In genomic region chr19:17339088-17339741, GRCh38 we compare ENCODE assay signal across 9 cellular contexts. TPM values are rescaled to one million over a fixed set of nuclear protein-coding genes. Genes with fewer than 3 reads are reported as not detected.
DNase-seq lines count a peak whose midpoint lies in the region; ATAC-seq and TF ChIP-seq lines count a peak whose summit lies in the region.
"Had no signal": no experiment of that assay in that cellular context is flagged by ENCODE, and none has a peak within 500 bp of the region (broad histone marks: within the 10 kb centered on the region; RNA-seq: fewer than 3 reads in every experiment).

No MANE protein-coding gene starts in this region.

- WGBS in body of pancreas, 2 donors, result 88 to 98% methylated on average over 16 to 34 of the region's 34 CpGs

- peaks cover 11 to 16% of the 10 kb centered on the region in 2 donors for H3K4me1 ChIP-seq in naive thymus-derived CD4-positive, alpha-beta T cell (ENCODE audit: control insufficient read depth in 2 of 2, insufficient read depth in 2 of 2, low read length in 2 of 2)
- peaks cover 27% of the 10 kb centered on the region for H3K4me1 ChIP-seq in body of pancreas

- no peak for ATAC-seq in CD4-positive, alpha-beta T cell (ENCODE audit: poor library complexity)
- no peak for ATAC-seq in naive thymus-derived CD4-positive, alpha-beta T cell
- ATAC-seq in body of pancreas, result no peak

- H3K4me3 Mint-ChIP-seq in CD4-positive, alpha-beta T cell, result peak overlapping the region; percentile 51
- H3K4me3 Mint-ChIP-seq in naive thymus-derived CD4-positive, alpha-beta T cell, result peak overlapping the region in 9 of 10 donors; percentile 42 to 90 (median 70)

- CTCF ChIA-PET in CD4-positive, alpha-beta T cell (lab: Charles Lee), result interaction anchor here (0.7 to 1.1 kb wide), 2 partner anchors 34 to 723 kb away, joined by 3 read pairs; partner anchors contain the start of gene MRPL34
- CTCF ChIA-PET in naive thymus-derived CD4-positive, alpha-beta T cell (lab: Charles Lee), result interaction anchor here (0.6 kb wide), 1 partner anchor 47 kb away, joined by 3 read pairs; no protein-coding TSS in a partner anchor

- no peak overlapping the region for H3K27ac Mint-ChIP-seq in CD4-positive, alpha-beta T cell
- peak overlapping the region in 1 of 9 donors; percentile 17 for H3K27ac Mint-ChIP-seq in naive thymus-derived CD4-positive, alpha-beta T cell

- no peak overlapping the region for H3K27ac ChIP-seq in CD4-positive, alpha-beta T cell (ENCODE audit: low read depth, low read length)
- H3K27ac ChIP-seq in naive thymus-derived CD4-positive, alpha-beta T cell (ENCODE audit: low read depth, low read length), result no peak overlapping the region
- H3K27ac ChIP-seq in body of pancreas, result no peak overlapping the region

- no peaks in the 10 kb centered on the region for H3K9me3 ChIP-seq in CD4-positive, alpha-beta T cell (ENCODE audit: control insufficient read depth, low read length)
- no peaks in the 10 kb centered on the region for H3K9me3 ChIP-seq in naive thymus-derived CD4-positive, alpha-beta T cell (ENCODE audit: control insufficient read depth in 2 of 3, low read length in 3 of 3)
- H3K9me3 ChIP-seq in body of pancreas, result no peaks in the 10 kb centered on the region

- peaks cover 25% of the 10 kb centered on the region for H3K4me1 Mint-ChIP-seq in CD4-positive, alpha-beta T cell (ENCODE audit: low read depth)
- H3K4me1 Mint-ChIP-seq in naive thymus-derived CD4-positive, alpha-beta T cell, result peaks cover 9 to 39% (median 17%) of the 10 kb centered on the region in 7 donors

- POLR2A ChIA-PET in CD4-positive, alpha-beta T cell (lab: Charles Lee), result interaction anchor here (0.8 to 1.5 kb wide), 2 partner anchors 30 to 172 kb away, joined by 3 read pairs; partner anchors contain the start of genes DDA1 and PGLS
- POLR2A ChIA-PET in naive thymus-derived CD4-positive, alpha-beta T cell (lab: Charles Lee), result interaction anchor here (0.5 to 0.8 kb wide), 5 partner anchors 9 to 112 kb away, joined by 3 to 4 read pairs (median 3); no protein-coding TSS in a partner anchor

- H3K36me3 Mint-ChIP-seq in CD4-positive, alpha-beta T cell (ENCODE audit: low read depth), result peaks cover 16% of the 10 kb centered on the region
- peaks cover 0 to 2% (median 0%) of the 10 kb centered on the region in 5 donors for H3K36me3 Mint-ChIP-seq in naive thymus-derived CD4-positive, alpha-beta T cell

- peaks cover 0 to 11% (median 0%) of the 10 kb centered on the region in 3 experiments for H3K36me3 ChIP-seq in naive thymus-derived CD4-positive, alpha-beta T cell (ENCODE audit: control insufficient read depth in 2 of 3, insufficient read depth in 3 of 3, low read length in 3 of 3)
- H3K36me3 ChIP-seq in body of pancreas (replicated peaks in 1 of 2; ENCODE audit: insufficient read depth in 1 of 2, low read depth in 2 of 2), result no peaks in the 10 kb centered on the region

- no peaks in the 10 kb centered on the region for H3K27me3 Mint-ChIP-seq in CD4-positive, alpha-beta T cell
- H3K27me3 Mint-ChIP-seq in naive thymus-derived CD4-positive, alpha-beta T cell, result no peaks in the 10 kb centered on the region

- intact Hi-C loops in CD4-positive, alpha-beta T cell (cut with DNase I, micrococcal nuclease), result loop anchor here in 1 of 2 experiments (5.0 kb wide), 1 partner anchor 47 kb away; no protein-coding TSS in a partner anchor
- intact Hi-C loops in naive thymus-derived CD4-positive, alpha-beta T cell (cut with micrococcal nuclease), result loop anchor here in 1 of 2 donors (5.0 kb wide), 1 partner anchor 68 kb away; the partner anchor contains the start of gene BST2
- intact Hi-C loops in body of pancreas (cut with DNase I), result no loop called here

- no peak overlapping the region for H3K4me3 ChIP-seq in naive thymus-derived CD4-positive, alpha-beta T cell (ENCODE audit: low read length)
- H3K4me3 ChIP-seq in body of pancreas, result no peak overlapping the region

- DNase-seq in CD4-positive, alpha-beta T cell, result peak in 6 of 10 experiments; percentile 24 to 46 (median 30)
- peak; percentile 46 for DNase-seq in NAMALWA (ENCODE audit: low spot score)
- DNase-seq in activated T-helper 9 cell treated with anti-CD3 and anti-CD28 coated beads, Interleukin-2, amount 50 U/mL, for 16 hours (ENCODE audit: low read depth), result peak; percentile 19
- peak in 1 of 9 donors; percentile 52 for DNase-seq in naive thymus-derived CD4-positive, alpha-beta T cell
- no peak for DNase-seq in body of pancreas
- no peak for DNase-seq in DMS79 (lab: John Stamatoyannopoulos, UW)
- DNase-seq in NOMO-1 treated with DMSO at 0.1 percent for 48 hours (lab: John Stamatoyannopoulos, UW; ENCODE audit: unreplicated experiment), result no peak
- DNase-seq in EL, result no peak
- DNase-seq: NCI-H1092 had no signal

- TF ChIP-seq POLR2A in body of pancreas (IDR thresholded peaks at IDR 0.05), result no peak

- no peaks in the 10 kb centered on the region for H3K9me3 Mint-ChIP-seq in CD4-positive, alpha-beta T cell
- no peaks in the 10 kb centered on the region for H3K9me3 Mint-ChIP-seq in naive thymus-derived CD4-positive, alpha-beta T cell

- TF ChIP-seq CTCF in CD4-positive, alpha-beta T cell (IDR thresholded peaks at IDR 0.05), result no peak
- TF ChIP-seq CTCF in body of pancreas (IDR thresholded peaks at IDR 0.05), result no peak

- H3K27me3 ChIP-seq in CD4-positive, alpha-beta T cell (ENCODE audit: control insufficient read depth, insufficient read depth, low read length), result no peaks in the 10 kb centered on the region
- H3K27me3 ChIP-seq in naive thymus-derived CD4-positive, alpha-beta T cell (ENCODE audit: control insufficient read depth in 2 of 2, insufficient read depth in 2 of 2, low read length in 2 of 2), result no peaks in the 10 kb centered on the region
- no peaks in the 10 kb centered on the region for H3K27me3 ChIP-seq in body of pancreas

RNA-seq across cellular contexts. Expression of gene GTPBP3, which starts 1.9 kb away (rescaled TPM):
- 10 to 100 TPM; 21.2 to 24.0 TPM for total RNA-seq in CD4-positive, alpha-beta T cell
- total RNA-seq in naive thymus-derived CD4-positive, alpha-beta T cell, result 10 to 100 TPM; 29.6 to 59.8 (median 40.4) TPM
- polyA plus RNA-seq in naive thymus-derived CD4-positive, alpha-beta T cell, result 10 to 100 TPM in 1 of 2 donors, 1 to 10 TPM in 1; 5.1 to 15.9 TPM
- total RNA-seq in body of pancreas, result 100 to 1,000 TPM in 1 of 2 donors, 10 to 100 TPM in 1; 13.7 to 127 TPM

RNA-seq across cellular contexts. Expression of gene ANO8, which starts 4.6 kb away (rescaled TPM):
- total RNA-seq in CD4-positive, alpha-beta T cell, result 10 to 100 TPM; 15.3 TPM
- total RNA-seq in naive thymus-derived CD4-positive, alpha-beta T cell, result 10 to 100 TPM; 12.9 to 22.3 (median 16.9) TPM
- polyA plus RNA-seq in naive thymus-derived CD4-positive, alpha-beta T cell, result under 1 TPM; 0.26 to 0.30 TPM
- total RNA-seq in body of pancreas, result 10 to 100 TPM in 1 of 2 donors, 1 to 10 TPM in 1; 7.0 to 16.5 TPM

RNA-seq across cellular contexts. Expression of gene DDA1, which starts 29.9 kb away (rescaled TPM):
- total RNA-seq in CD4-positive, alpha-beta T cell, result 10 to 100 TPM; 41.4 to 43.4 TPM
- 10 to 100 TPM; 31.6 to 41.9 (median 39.5) TPM for total RNA-seq in naive thymus-derived CD4-positive, alpha-beta T cell
- 10 to 100 TPM; 19.7 to 30.9 TPM for polyA plus RNA-seq in naive thymus-derived CD4-positive, alpha-beta T cell
- total RNA-seq in body of pancreas, result 1 to 10 TPM; 3.3 to 6.2 TPM

RNA-seq across cellular contexts. Expression of gene MRPL34, which starts 33.5 kb away (rescaled TPM):
- total RNA-seq in CD4-positive, alpha-beta T cell, result 10 to 100 TPM; 28.4 to 28.7 TPM
- total RNA-seq in naive thymus-derived CD4-positive, alpha-beta T cell, result 10 to 100 TPM; 37.0 to 76.0 (median 73.3) TPM
- 100 to 1,000 TPM; 203 to 217 TPM for polyA plus RNA-seq in naive thymus-derived CD4-positive, alpha-beta T cell
- total RNA-seq in body of pancreas, result 100 to 1,000 TPM in 1 of 2 donors, 10 to 100 TPM in 1; 47.7 to 152 TPM

RNA-seq across cellular contexts. Expression of gene ABHD8, which starts 36.0 kb away (rescaled TPM):
- 1 to 10 TPM; 4.4 to 4.6 TPM for total RNA-seq in CD4-positive, alpha-beta T cell
- 10 to 100 TPM in 2 of 5 experiments, 1 to 10 TPM in 3; 7.0 to 12.3 (median 9.5) TPM for total RNA-seq in naive thymus-derived CD4-positive, alpha-beta T cell
- polyA plus RNA-seq in naive thymus-derived CD4-positive, alpha-beta T cell, result 10 to 100 TPM in 1 of 2 donors, 1 to 10 TPM in 1; 7.5 to 12.4 TPM
- total RNA-seq in body of pancreas, result 10 to 100 TPM; 10.2 to 12.2 TPM

Comparison
In these comparisons a context has a peak if more than half of its experiments do, and no peak if none do; other contexts are left out.
1. DNase-seq: peak in CD4-positive, alpha-beta T cell (6 of 10), NAMALWA (single experiment) and activated T-helper 9 cell treated with anti-CD3 and anti-CD28 coated beads, Interleukin-2, amount 50 U/mL, for 16 hours (single experiment); none in body of pancreas (0 of 4), DMS79 (single experiment), NOMO-1 treated with DMSO at 0.1 percent for 48 hours (single experiment) and EL (single experiment).
2. RNA of gene DDA1, which starts 29.9 kb away (total RNA-seq): 41.4 to 43.4 TPM in CD4-positive, alpha-beta T cell and 31.6 to 41.9 TPM in naive thymus-derived CD4-positive, alpha-beta T cell; 3.3 to 6.2 TPM in body of pancreas; every median in the first group is over 4 times any median in the second.